ENCODE assay signal across 7 cellular contexts in genomic region chr10:117373848-117374505, GRCh38.
A peak's percentile ranks its signal among the peaks of the same experiment; 100 is the strongest.
DNase-seq lines count a peak whose midpoint lies in the region; ATAC-seq and TF ChIP-seq lines count a peak whose summit lies in the region.

No MANE protein-coding gene starts in this region.

- H3K9ac ChIP-seq in iPS-20b (ENCODE audit: low read depth, low read length): peak overlapping the region; percentile 35; the same call in 1 of the 2 replicates

- no peaks in the 10 kb centered on the region for H3K9me3 ChIP-seq in iPS-20b (ENCODE audit: insufficient read depth, low read depth, low read length)

- TF ChIP-seq CTCF in GM12875 (IDR thresholded peaks at IDR 0.05; ENCODE audit: borderline replicate concordance, insufficient read depth, low read depth, low read length) (no peak), brain microvascular endothelial cell (IDR thresholded peaks at IDR 0.05; ENCODE audit: low read depth, low read length, missing control alignments) (no peak)

- peak overlapping the region; percentile 67 for H3K27ac ChIP-seq in brain microvascular endothelial cell
- no peak overlapping the region for H3K27ac ChIP-seq in iPS-20b (ENCODE audit: low read length)
- H3K27ac ChIP-seq in skin epidermis: peak overlapping the region; percentile 16 to 97 (median 92)

- H3K36me3 ChIP-seq in brain microvascular endothelial cell (replicated peaks): no peaks in the 10 kb centered on the region
- H3K36me3 ChIP-seq in iPS-20b (ENCODE audit: insufficient read depth, low read depth, low read length): 0 out of 2 replicates have a peak, but pooled peaks cover 3% of the 10 kb centered on the region

- in situ Hi-C loops in brain microvascular endothelial cell (cut with HindIII; ENCODE audit: low pct_ligation_motif_present, low sequenced_read_pairs): no loop called here

- H3K4me3 ChIP-seq in GM12875 (ENCODE audit: low read depth, low read length) (peak overlapping the region; percentile 84), brain microvascular endothelial cell (ENCODE audit: low read depth, low read length) (peak overlapping the region; percentile 84), iPS-20b (ENCODE audit: low read length) (peak overlapping the region; percentile 69), skin epidermis (peak overlapping the region; percentile 53 to 98 (median 89))

- ATAC-seq in HG03045 (IDR thresholded peaks at IDR 0.05; ENCODE audit: unreplicated experiment) (peak; percentile 20), SK-N-SH treated with all-trans-retinoic acid at 6 μM for 48 hours (peak; percentile 25)

- DNase-seq in brain microvascular endothelial cell: no peak
- no peak for DNase-seq in NCI-H1436 treated with DMSO at 0.1 percent for 48 hours (lab: John Stamatoyannopoulos, UW)

- peaks cover 20% of the 10 kb centered on the region for H3K4me1 ChIP-seq in iPS-20b (ENCODE audit: insufficient read depth, low read length)

- H3K27me3 ChIP-seq in brain microvascular endothelial cell (replicated peaks) (no peaks in the 10 kb centered on the region), iPS-20b (ENCODE audit: insufficient read depth, low read length) (peaks cover 42% of the 10 kb centered on the region)

TF ChIP-seq in SK-N-SH treated with all-trans-retinoic acid at 6 μM for 48 hours, 23 proteins besides CTCF, POLR2A, EP300 and RAD21:
- no peak for TF ChIP-seq OSR1 (CRISPR knock-in tag; IDR thresholded peaks at IDR 0.05)
- no peak for TF ChIP-seq CSRNP3 (CRISPR knock-in tag; IDR thresholded peaks at IDR 0.05)
- no peak for TF ChIP-seq BACH2 (CRISPR knock-in tag; IDR thresholded peaks at IDR 0.05; ENCODE audit: borderline replicate concordance)
- no peak for TF ChIP-seq PPARA (CRISPR knock-in tag; IDR thresholded peaks at IDR 0.05; ENCODE audit: borderline replicate concordance)
- no peak for TF ChIP-seq ZFP3 (CRISPR knock-in tag; IDR thresholded peaks at IDR 0.05)
- TF ChIP-seq TOX (CRISPR knock-in tag; IDR thresholded peaks at IDR 0.05; ENCODE audit: borderline replicate concordance): no peak
- no peak for TF ChIP-seq ZNF565 (CRISPR knock-in tag; conservative IDR thresholded peaks at IDR 0.05; ENCODE audit: low read depth)
- no peak for TF ChIP-seq ESRRG (CRISPR knock-in tag; IDR thresholded peaks at IDR 0.05)
- no peak for TF ChIP-seq SNAI2 (CRISPR knock-in tag; IDR thresholded peaks at IDR 0.05)
